2 cellular contexts compared by ENCODE assay signal in the genomic region with DNA sequence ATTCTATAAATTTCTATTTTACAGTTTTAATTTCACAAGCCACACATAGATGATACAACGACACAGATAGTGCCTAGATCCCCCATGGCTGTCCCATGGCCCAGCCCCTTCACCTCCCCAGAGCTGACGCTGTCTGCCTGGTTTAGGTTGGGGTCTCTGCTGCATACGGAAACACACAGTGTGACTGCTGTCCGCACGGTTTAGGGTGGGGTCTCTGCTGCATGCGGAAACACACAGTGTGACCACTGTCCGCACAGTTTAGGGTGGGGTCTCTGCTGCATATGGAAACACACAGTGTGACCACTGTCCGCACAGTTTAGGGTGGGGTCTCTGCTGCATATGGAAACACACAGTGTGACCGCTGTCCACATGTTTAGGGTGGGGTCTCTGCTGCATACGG. TPM values are rescaled to one million over a fixed set of nuclear protein-coding genes. Genes with fewer than 3 reads are reported as not detected.
"Had no signal": no experiment of that assay in that cellular context is flagged by ENCODE, and none has a peak within 500 bp of the region (broad histone marks: within the 10 kb centered on the region; RNA-seq: fewer than 3 reads in every experiment).

No MANE protein-coding gene starts in this region.

RNA-seq across cellular contexts. Expression of gene BRSK2, which starts 48.5 kb away (rescaled TPM):
- polyA plus RNA-seq: GM23248, IgD-negative memory B cell had no signal
